In genomic region chr10:70272925-70273316, GRCh38 we compare ENCODE assay signal across 8 cellular contexts. TPM values are rescaled to one million over a fixed set of nuclear protein-coding genes. Genes with fewer than 3 reads are reported as not detected.
DNase-seq lines count a peak whose midpoint lies in the region; TF ChIP-seq lines count a peak whose summit lies in the region.

No MANE protein-coding gene starts in this region.

- H3K79me2 ChIP-seq in OCI-LY3 (ENCODE audit: low read length): no peaks in the 10 kb centered on the region

- H3K36me3 ChIP-seq in OCI-LY3 (replicated peaks; ENCODE audit: low read depth, low read length): no peaks in the 10 kb centered on the region
- H3K36me3 ChIP-seq in spleen: no peaks in the 10 kb centered on the region

- 6 to 13% (median 10%) methylated on average over 4 of the region's 4 CpGs for WGBS in spleen, 5 donors

- H3K9me3 Mint-ChIP-seq in HFFc6: peaks cover 4% of the 10 kb centered on the region; the same call in 1 of the 2 replicates

- H3K9me3 ChIP-seq in OCI-LY3 (ENCODE audit: insufficient read depth, low read length) (no peaks in the 10 kb centered on the region), spleen (peaks cover 0 to 8% (median 5%) of the 10 kb centered on the region in 8 donors)

- peak overlapping the region; percentile 77 for H3K4me2 ChIP-seq in OCI-LY3 (ENCODE audit: low read length)

- peak; percentile 4 for DNase-seq in SKM-1 treated with dmso at 0.1 percent for 144 hours (lab: John Stamatoyannopoulos, UW; ENCODE audit: unreplicated experiment)
- no peak for DNase-seq in SKM-1 (lab: John Stamatoyannopoulos, UW; ENCODE audit: unreplicated experiment)
- no peak for DNase-seq in HFFc6
- DNase-seq in fibroblast of pulmonary artery (ENCODE audit: low read depth): peak; percentile 44
- DNase-seq in spleen: no peak
- no peak for DNase-seq in AG20443 (ENCODE audit: low spot score)
- DNase-seq in SK-N-DZ (ENCODE audit: low spot score): no peak

- intact Hi-C loops in spleen (cut with DNase I; ENCODE audit: low total_unique reads): loop anchor here (10.0 kb wide), 1 partner anchor 92 kb away; no protein-coding TSS in a partner anchor

- H3K4me1 ChIP-seq in OCI-LY3 (ENCODE audit: low read length): peaks cover 51% of the 10 kb centered on the region
- H3K4me1 ChIP-seq in spleen: peaks cover 5 to 26% (median 13%) of the 10 kb centered on the region in 6 donors

- peaks cover 5% of the 10 kb centered on the region; the same call in 1 of the 2 replicates for H3K36me3 Mint-ChIP-seq in HFFc6 (ENCODE audit: low read depth)

- no peak overlapping the region for H3K4me3 Mint-ChIP-seq in HFFc6

- H3K9ac ChIP-seq in OCI-LY3 (ENCODE audit: low read length): peak overlapping the region; percentile 57; the same call in 1 of the 2 replicates

- H4K20me1 ChIP-seq in OCI-LY3 (ENCODE audit: insufficient read depth, low read length): no peaks in the 10 kb centered on the region

- H3K27ac Mint-ChIP-seq in HFFc6: no peak overlapping the region

- no peak for TF ChIP-seq POLR2A in spleen (IDR thresholded peaks at IDR 0.05)

- TF ChIP-seq CTCF in HFFc6 (IDR thresholded peaks at IDR 0.05) (peak; percentile 83), OCI-LY3 (IDR thresholded peaks at IDR 0.05; ENCODE audit: low read depth, low read length) (peak; percentile 50), fibroblast of pulmonary artery (IDR thresholded peaks at IDR 0.05; ENCODE audit: low read length, missing control alignments) (peak; percentile 57), spleen (IDR thresholded peaks at IDR 0.05 in 8 of 11, conservative IDR thresholded peaks at IDR 0.05 in 3 of 11) (peak; percentile 17 to 62 (median 56))

- H3K4me3 ChIP-seq in OCI-LY3 (ENCODE audit: low read length) (peak overlapping the region; percentile 59), fibroblast of pulmonary artery (replicated peaks; ENCODE audit: low read depth, low read length) (no peak overlapping the region), spleen (no peak overlapping the region)

- peaks cover 33% of the 10 kb centered on the region for H3K27me3 Mint-ChIP-seq in HFFc6 (ENCODE audit: insufficient read depth)

- H3K4me1 Mint-ChIP-seq in HFFc6 (ENCODE audit: low read depth): peaks cover 27% of the 10 kb centered on the region

- H3K27me3 ChIP-seq in OCI-LY3 (ENCODE audit: low read depth, low read length) (no peaks in the 10 kb centered on the region), spleen (replicated peaks in 1 of 7) (no peaks in the 10 kb centered on the region)

- peak overlapping the region; percentile 88 for H2AFZ ChIP-seq in OCI-LY3 (ENCODE audit: low read depth, low read length)

- H3K27ac ChIP-seq in OCI-LY3 (ENCODE audit: low read length) (peak overlapping the region; percentile 56), spleen (no peak overlapping the region)

RNA-seq across cellular contexts. Expression of gene NPFFR1, which starts 10.9 kb away (rescaled TPM):
- not detected for total RNA-seq in HFFc6 (2021; fragmentation: NEBNext Ultra II Directional; extraction: Animal tissue kit (Norgen Biotek cat#: 25700))
- under 1 TPM in 5 of 7 donors, not detected in 2; 0.06 to 0.63 (median 0.09) TPM for total RNA-seq in spleen
- under 1 TPM; under 0.01 to 0.15 (median 0.06) TPM for polyA plus RNA-seq in spleen
- not detected in 2 replicates for polyA plus RNA-seq in SK-N-DZ (2014; cell fraction: cytosol; rRNA removed)
- not detected in 2 replicates for polyA plus RNA-seq in SK-N-DZ (2014; cell fraction: nucleus; rRNA removed)

RNA-seq across cellular contexts. Expression of gene PPA1, which starts 39.7 kb away (rescaled TPM):
- 100 to 1,000 TPM; 105 to 132 (median 121) TPM for total RNA-seq in HFFc6 (2021; fragmentation: NEBNext Ultra II Directional; extraction: Animal tissue kit (Norgen Biotek cat#: 25700))
- total RNA-seq in spleen: 10 to 100 TPM; 54.8 to 83.3 (median 75.5) TPM
- polyA plus RNA-seq in spleen: 100 to 1,000 TPM; 120 to 133 (median 121) TPM
- polyA plus RNA-seq in SK-N-DZ (2014; cell fraction: cytosol; rRNA removed): 317 and 367 TPM in 2 replicates
- polyA plus RNA-seq in SK-N-DZ (2014; cell fraction: nucleus; rRNA removed): 160 and 184 TPM in 2 replicates

Comparison
In these comparisons a context has a peak if more than half of its experiments do, and no peak if none do; other contexts are left out.
1. DNase-seq: peak in SKM-1 treated with dmso at 0.1 percent for 144 hours (single experiment) and fibroblast of pulmonary artery (single experiment); none in SKM-1 (single experiment), HFFc6 (single experiment), spleen (single experiment), AG20443 (single experiment) and SK-N-DZ (single experiment).
2. Peak in every context shown above with its lines, with median percentiles within 50 percentile points of each other: CTCF ChIP-seq.